12 cellular contexts compared by ENCODE assay signal in the genomic region with DNA sequence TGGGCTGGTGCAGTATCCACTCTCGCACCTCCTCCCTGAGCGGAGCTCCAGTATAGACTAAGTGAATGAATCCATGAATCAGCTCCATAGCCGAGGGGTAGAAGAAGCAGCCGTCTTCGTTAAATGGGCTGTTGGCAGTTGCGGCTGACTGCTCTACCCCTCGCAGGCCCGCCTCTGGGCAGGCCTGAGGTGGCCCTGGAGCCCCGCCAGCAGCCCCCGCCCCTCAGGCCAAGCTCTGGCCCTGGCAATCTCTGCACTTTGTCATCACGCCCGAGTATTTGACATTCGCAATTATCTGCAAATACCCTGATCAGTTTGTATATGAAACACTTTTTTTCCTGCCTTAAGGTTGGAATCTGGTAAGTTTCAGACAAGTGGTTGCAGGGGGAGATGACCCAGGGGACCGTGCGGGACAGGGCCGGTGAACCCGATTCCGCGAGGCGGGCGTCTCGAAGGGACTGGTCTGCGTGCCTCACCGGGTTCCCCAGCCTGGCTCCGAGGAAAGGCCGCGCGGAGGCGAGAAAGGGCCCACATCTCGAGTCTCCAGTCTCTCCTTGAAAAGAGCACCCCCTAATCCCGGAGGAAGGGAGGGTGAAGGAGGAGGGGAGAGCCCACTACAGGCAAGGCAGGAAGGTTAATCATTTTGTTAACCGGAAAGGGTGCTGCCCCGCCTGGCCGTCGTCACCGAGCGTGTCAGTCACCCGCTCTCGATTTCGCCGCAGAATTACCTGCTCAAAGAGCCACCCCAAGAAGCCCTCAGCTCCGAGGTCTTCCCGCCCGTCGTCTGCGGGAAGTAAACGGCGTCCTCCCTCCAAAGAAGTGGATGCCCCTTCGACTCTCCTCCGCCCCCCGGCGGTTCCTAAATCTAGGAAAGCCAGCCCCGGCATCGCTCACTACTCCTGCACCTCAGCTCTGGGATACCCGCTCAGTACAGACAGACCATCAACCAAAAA. TPM values are rescaled to one million over a fixed set of nuclear protein-coding genes. Genes with fewer than 3 reads are reported as not detected.
A peak's percentile ranks its signal among the peaks of the same experiment; 100 is the strongest.
DNase-seq lines count a peak whose midpoint lies in the region; ATAC-seq, FAIRE-seq and TF ChIP-seq lines count a peak whose summit lies in the region.
"Had no signal": no experiment of that assay in that cellular context is flagged by ENCODE, and none has a peak within 500 bp of the region (broad histone marks: within the 10 kb centered on the region; RNA-seq: fewer than 3 reads in every experiment).

No MANE protein-coding gene starts in this region.

- TF ChIP-seq POLR2A in GM12878 (IDR thresholded peaks at IDR 0.05; ENCODE audit: low read depth, low read length): no peak
- TF ChIP-seq POLR2A in GM18505 (IDR thresholded peaks at IDR 0.05; ENCODE audit: borderline replicate concordance, extremely low read depth, insufficient read depth, insufficient read length): no peak

- no TSS peak for BruUV-seq in GM12878 (replicated peaks; lab: Mats Ljungman, UMichigan)

- no peaks in the 10 kb centered on the region for H3K36me3 Mint-ChIP-seq in activated naive CD8-positive, alpha-beta T cell
- H3K36me3 Mint-ChIP-seq in activated naive CD8-positive, alpha-beta T cell treated with anti-CD3 and anti-CD28 coated beads, Interleukin-2, amount 50 U/mL, for 24 hours (ENCODE audit: low read depth): peaks cover 6% of the 10 kb centered on the region

- H3K36me3 ChIP-seq in GM12878 (ENCODE audit: control insufficient read depth in 2 of 2, insufficient read depth in 2 of 2, low read length in 1 of 2) (no peaks in the 10 kb centered on the region), kidney epithelial cell (ENCODE audit: control insufficient read depth, insufficient read depth, low read length) (no peaks in the 10 kb centered on the region), smooth muscle cell (ENCODE audit: low read depth) (no peaks in the 10 kb centered on the region)
- H3K36me3 ChIP-seq: BLaER1 had no signal

- ATAC-seq in activated naive CD8-positive, alpha-beta T cell treated with anti-CD3 and anti-CD28 coated beads, Interleukin-2, amount 50 U/mL, for 24 hours: no peak
- ATAC-seq in GM12878: no peak
- no peak for ATAC-seq in GM18505 (IDR thresholded peaks at IDR 0.05; ENCODE audit: unreplicated experiment)

- DNase-seq in activated naive CD8-positive, alpha-beta T cell treated with anti-CD3 and anti-CD28 coated beads, Interleukin-2, amount 50 U/mL, for 24 hours: no peak
- DNase-seq in GM12878 (ENCODE audit: low read depth, low spot score) (no peak), kidney epithelial cell (ENCODE audit: low read depth) (no peak), smooth muscle cell (lab: John Stamatoyannopoulos, UW; ENCODE audit: unreplicated experiment) (no peak), NCI-H1930 (lab: John Stamatoyannopoulos, UW) (no peak), head of caudate nucleus (no peak)
- DNase-seq: NCI-H446 treated with DMSO at 0.1 percent for 48 hours had no signal

- POLR2A ChIA-PET in GM12878 (lab: Charles Lee): no interaction called here

- H3K4me3 ChIP-seq in GM12878 (no peak overlapping the region), kidney epithelial cell (ENCODE audit: low read depth, low read length) (peak overlapping the region; percentile 14), smooth muscle cell (peak overlapping the region; percentile 31)
- H3K4me3 ChIP-seq: BLaER1, SK-N-MC had no signal

- in situ Hi-C loops in GM12878 (cut with MboI): no loop called here

- H3K4me1 Mint-ChIP-seq in activated naive CD8-positive, alpha-beta T cell (ENCODE audit: low read depth): peaks cover 28% of the 10 kb centered on the region
- H3K4me1 Mint-ChIP-seq in activated naive CD8-positive, alpha-beta T cell treated with anti-CD3 and anti-CD28 coated beads, Interleukin-2, amount 50 U/mL, for 24 hours: peaks cover 8% of the 10 kb centered on the region

- RAD21 ChIA-PET in GM12878 (lab: Charles Lee; ENCODE audit: unreplicated experiment): no interaction called here

- no peak overlapping the region for H3K27ac Mint-ChIP-seq in activated naive CD8-positive, alpha-beta T cell
- no peak overlapping the region for H3K27ac Mint-ChIP-seq in activated naive CD8-positive, alpha-beta T cell treated with anti-CD3 and anti-CD28 coated beads, Interleukin-2, amount 50 U/mL, for 24 hours

- H3K9me3 ChIP-seq in GM12878 (replicated peaks; ENCODE audit: control insufficient read depth, insufficient read depth, low read length) (no peaks in the 10 kb centered on the region; the same call in 2 of the 3 replicates), smooth muscle cell (replicated peaks; ENCODE audit: low read depth) (no peaks in the 10 kb centered on the region)

- intact Hi-C loops in GM12878 (cut with micrococcal nuclease; ENCODE audit: unreplicated experiment) (no loop called here), head of caudate nucleus (cut with DNase I) (loop anchor here (10.0 kb wide), 2 partner anchors 386 to 1154 kb away; a partner anchor contains a TSS)

- H3K4me2 ChIP-seq in GM12878 (ENCODE audit: control insufficient read depth, insufficient read depth): no peak overlapping the region
- H3K4me2 ChIP-seq in smooth muscle cell: peak overlapping the region; percentile 87
- H3K4me2 ChIP-seq: BLaER1 had no signal

- TF ChIP-seq CTCF in GM12878 (IDR thresholded peaks at IDR 0.05 in 2 of 3, conservative IDR thresholded peaks at IDR 0.05 in 1 of 3; ENCODE audit: control insufficient read depth in 2 of 3, extremely low read depth in 1 of 3, insufficient read depth in 1 of 3, low read depth in 3 of 3, low read length in 3 of 3) (no peak), kidney epithelial cell (IDR thresholded peaks at IDR 0.05; ENCODE audit: insufficient read depth, low read length, poor library complexity, severe bottlenecking) (peak; percentile 13), smooth muscle cell (IDR thresholded peaks at IDR 0.05; ENCODE audit: borderline replicate concordance, insufficient read depth, poor library complexity, severe bottlenecking) (no peak)

- CTCF ChIA-PET in GM12878 (lab: Yijun Ruan, JAX): interaction anchor here (0.7 to 1.2 kb wide), 3 partner anchors 43 to 1097 kb away, joined by 3 read pairs; no protein-coding TSS in a partner anchor

- H3F3A ChIP-seq in smooth muscle cell (ENCODE audit: low read depth): no peaks in the 10 kb centered on the region

- H3K4me3 Mint-ChIP-seq in activated naive CD8-positive, alpha-beta T cell: peak overlapping the region; percentile 64
- no peak overlapping the region for H3K4me3 Mint-ChIP-seq in activated naive CD8-positive, alpha-beta T cell treated with anti-CD3 and anti-CD28 coated beads, Interleukin-2, amount 50 U/mL, for 24 hours

- no peak for TF ChIP-seq EP300 in GM12878 (IDR thresholded peaks at IDR 0.05; ENCODE audit: borderline replicate concordance in 1 of 2, control insufficient read depth in 1 of 2, low read depth in 2 of 2, low read length in 2 of 2)

- SMC1A ChIA-PET in GM12878 (lab: Charles Lee; ENCODE audit: uncharacterized antibody, unreplicated experiment): interaction anchor here (0.7 to 1.0 kb wide), 3 partner anchors 19 to 1151 kb away, joined by 3 read pairs; no protein-coding TSS in a partner anchor

- no peak overlapping the region for H3K9ac ChIP-seq in GM12878 (ENCODE audit: control insufficient read depth, insufficient read depth, low read length)
- H3K9ac ChIP-seq in smooth muscle cell (ENCODE audit: low read depth): no peak overlapping the region
- H3K9ac ChIP-seq: BLaER1 had no signal

- FAIRE-seq in GM12878 (lab: Jason Lieb, UNC): no peak
- FAIRE-seq: endometrium had no signal

- peaks cover 59% of the 10 kb centered on the region for H3K27me3 Mint-ChIP-seq in activated naive CD8-positive, alpha-beta T cell
- peaks cover 91% of the 10 kb centered on the region for H3K27me3 Mint-ChIP-seq in activated naive CD8-positive, alpha-beta T cell treated with anti-CD3 and anti-CD28 coated beads, Interleukin-2, amount 50 U/mL, for 24 hours

- H3K9me3 Mint-ChIP-seq in activated naive CD8-positive, alpha-beta T cell (ENCODE audit: low read depth): no peaks in the 10 kb centered on the region
- no peaks in the 10 kb centered on the region for H3K9me3 Mint-ChIP-seq in activated naive CD8-positive, alpha-beta T cell treated with anti-CD3 and anti-CD28 coated beads, Interleukin-2, amount 50 U/mL, for 24 hours

- H4K20me1 ChIP-seq in GM12878 (ENCODE audit: control insufficient read depth, insufficient read depth): no peaks in the 10 kb centered on the region; the same call in 1 of the 2 replicates
- H4K20me1 ChIP-seq in smooth muscle cell (ENCODE audit: low read depth): no peaks in the 10 kb centered on the region

- H3K27me3 ChIP-seq in GM12878 (replicated peaks in 1 of 2; ENCODE audit: control insufficient read depth in 2 of 2, insufficient read depth in 2 of 2, low read length in 1 of 2) (peaks cover 16 to 35% of the 10 kb centered on the region in 2 experiments), kidney epithelial cell (ENCODE audit: control insufficient read depth, insufficient read depth, low read length) (peaks cover 77% of the 10 kb centered on the region), smooth muscle cell (ENCODE audit: low read depth) (peaks cover 100% of the 10 kb centered on the region)

- no peak overlapping the region for H2AFZ ChIP-seq in GM12878 (ENCODE audit: control insufficient read depth, low read depth, low read length)
- H2AFZ ChIP-seq in smooth muscle cell (ENCODE audit: low read depth): peak overlapping the region; percentile 16

- H3K79me2 ChIP-seq in GM12878 (ENCODE audit: control insufficient read depth, insufficient read depth, low read length) (no peaks in the 10 kb centered on the region), smooth muscle cell (ENCODE audit: low read depth) (no peaks in the 10 kb centered on the region)

- H3K4me1 ChIP-seq in GM12878 (ENCODE audit: control insufficient read depth, insufficient read depth, low read length) (no peaks in the 10 kb centered on the region), smooth muscle cell (ENCODE audit: low read depth) (peaks cover 14% of the 10 kb centered on the region)

- TF ChIP-seq RAD21 in GM12878 (IDR thresholded peaks at IDR 0.05; ENCODE audit: insufficient read depth, low read depth, low read length): no peak

- 35% methylated on average over 55 of the region's 55 CpGs for WGBS in GM12878 (ENCODE audit: insufficient coverage, insufficient replicate concordance, low lambda C conversion rate, missing lambda C conversion rate)
- WGBS in smooth muscle cell (ENCODE audit: low lambda C conversion rate): 4% methylated on average over 55 of the region's 55 CpGs

- H3K27ac ChIP-seq in GM12878 (ENCODE audit: control insufficient read depth, insufficient read depth) (no peak overlapping the region), smooth muscle cell (ENCODE audit: low read depth) (no peak overlapping the region)
- H3K27ac ChIP-seq: BLaER1, SK-N-MC had no signal

RNA-seq across cellular contexts. Expression of a gene that starts 11.1 kb away (rescaled TPM):
- 0.08 and 0.17 TPM in 2 replicates for total RNA-seq in GM12878 (2013; cell fraction: nucleolus; rRNA removed)
- total RNA-seq in GM12878 (2014; rRNA removed) (0.06 and 0.11 TPM in 2 replicates), GM12878 (2014; rRNA removed; fragmentation: Illumina TruSeq; extraction: Trizol) (0.05 and 0.13 TPM in 2 replicates), GM12878 (2021) (0.10 and 0.11 TPM in 2 replicates), kidney epithelial cell (5.3 and 5.5 TPM in 2 replicates), smooth muscle cell (2.0 and 12.5 TPM in 2 replicates)
- polyA plus RNA-seq in GM12878 (2011; ENCODE audit: low read depth): not detected
- polyA plus RNA-seq in GM12878 (2011; rRNA removed) (0.56 and 0.66 TPM in 2 replicates), GM12878 (2014; fragmentation: Illumina TruSeq; extraction: Trizol) (0.06 and 0.08 TPM in 2 replicates), GM12878 (2014; fragmentation: Nextera tagmentation; extraction: Ambion mirVana) (not detected), GM12878 (2014; rRNA removed) (0.03 and 0.08 TPM in 2 replicates), GM12878 (2016; fragmentation: Nextera tagmentation; extraction: Ambion mirVana) (under 1 TPM in 1 of 2 experiments, not detected in 1; 0.08 TPM), smooth muscle cell (0.47 and 0.73 TPM in 2 replicates)
- 0.39 and 0.47 TPM in 2 replicates for polyA plus RNA-seq in GM12878 (2011; cell fraction: cytosol; rRNA removed)
- 1.8 and 2.8 TPM in 2 replicates for polyA plus RNA-seq in GM12878 (2011; cell fraction: nucleus; rRNA removed)
- polyA plus RNA-seq in GM12878 (2012): 0.06 TPM in 1 of 2 replicates, not detected in the other
- polyA minus RNA-seq in GM12878 (2011; rRNA and poly(A)+ RNA removed): 1.9 and 2.3 TPM in 2 replicates
- polyA minus RNA-seq in GM12878 (2011; cell fraction: cytosol; rRNA and poly(A)+ RNA removed): 1.1 and 1.2 TPM in 2 replicates
- polyA minus RNA-seq in GM12878 (2011; cell fraction: nucleus; rRNA and poly(A)+ RNA removed): 1.6 and 3.5 TPM in 2 replicates
